8 cellular contexts compared by ENCODE assay signal in the genomic region with DNA sequence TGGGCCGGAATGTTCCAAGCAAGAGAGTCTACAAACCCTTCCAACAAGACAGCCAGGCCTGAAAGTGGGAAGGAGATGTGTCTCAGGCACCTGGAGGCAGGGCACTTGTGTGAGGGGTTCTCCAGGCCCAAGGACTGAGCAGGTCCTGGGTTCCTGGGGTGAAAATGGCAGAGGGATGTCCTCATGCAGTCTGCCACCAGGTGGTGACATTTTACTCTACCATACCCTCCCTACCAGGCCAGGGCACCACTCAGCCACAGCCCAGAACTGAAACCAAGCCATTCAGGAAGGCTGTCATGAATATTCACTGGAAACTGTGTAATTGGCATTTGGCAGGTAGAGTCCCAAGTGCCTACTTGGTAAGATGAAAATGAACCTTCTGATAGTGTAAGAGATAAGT.
DNase-seq lines count a peak whose midpoint lies in the region; ATAC-seq and TF ChIP-seq lines count a peak whose summit lies in the region.

No MANE protein-coding gene starts in this region.

- peaks cover 5% of the 10 kb centered on the region for H3K4me1 ChIP-seq in osteoblast (ENCODE audit: insufficient read depth, low read length)

- no peaks in the 10 kb centered on the region for H3K4me1 Mint-ChIP-seq in activated CD8-positive, alpha-beta memory T cell treated with anti-CD3 and anti-CD28 coated beads, Interleukin-2, amount 10 ng/mL, durations not matched to agents 7 days and 5 days

- peak; percentile 43 to 61 for DNase-seq in AML-193 (lab: John Stamatoyannopoulos, UW)
- peak; percentile 72 to 82 for DNase-seq in NCI-H526 (lab: John Stamatoyannopoulos, UW)
- peak; percentile 67 for DNase-seq in activated CD8-positive, alpha-beta memory T cell treated with anti-CD3 and anti-CD28 coated beads, Interleukin-2, amount 10 ng/mL, durations not matched to agents 7 days and 5 days
- peak; percentile 37 for DNase-seq in fibroblast of pulmonary artery (ENCODE audit: low read depth)
- DNase-seq in osteoblast (ENCODE audit: insufficient read length, low spot score, missing footprints) = no peak
- DNase-seq in cortex of kidney (lab: John Stamatoyannopoulos, UW) = no peak

- H3K27ac Mint-ChIP-seq in activated CD8-positive, alpha-beta memory T cell treated with anti-CD3 and anti-CD28 coated beads, Interleukin-2, amount 10 ng/mL, durations not matched to agents 7 days and 5 days = no peak overlapping the region

- H3K4me3 ChIP-seq in fibroblast of pulmonary artery (replicated peaks; ENCODE audit: low read depth, low read length) = no peak overlapping the region
- H3K4me3 ChIP-seq in osteoblast (ENCODE audit: insufficient read depth, low read length) = no peak overlapping the region

- no peak overlapping the region for H2AFZ ChIP-seq in osteoblast (ENCODE audit: low read length)

- peaks cover 24% of the 10 kb centered on the region for H3K27me3 Mint-ChIP-seq in activated CD8-positive, alpha-beta memory T cell treated with anti-CD3 and anti-CD28 coated beads, Interleukin-2, amount 10 ng/mL, durations not matched to agents 7 days and 5 days

- H4K20me1 ChIP-seq in osteoblast (ENCODE audit: insufficient read depth, low read length) = no peaks in the 10 kb centered on the region

- H3K36me3 Mint-ChIP-seq in activated CD8-positive, alpha-beta memory T cell treated with anti-CD3 and anti-CD28 coated beads, Interleukin-2, amount 10 ng/mL, durations not matched to agents 7 days and 5 days = no peaks in the 10 kb centered on the region

- peak; percentile 51 for TF ChIP-seq CTCF in fibroblast of pulmonary artery (IDR thresholded peaks at IDR 0.05; ENCODE audit: low read length, missing control alignments)
- TF ChIP-seq CTCF in osteoblast (IDR thresholded peaks at IDR 0.05; ENCODE audit: extremely low read depth, low read depth, low read length) = peak; percentile 55

- no peaks in the 10 kb centered on the region for H3K36me3 ChIP-seq in osteoblast (ENCODE audit: insufficient read depth, low read length)

- H3K27me3 ChIP-seq in osteoblast (ENCODE audit: insufficient read depth, low read length) = no peaks in the 10 kb centered on the region

- H3K27ac ChIP-seq in osteoblast (ENCODE audit: low read depth, low read length) = no peak overlapping the region

- H3K4me2 ChIP-seq in osteoblast (ENCODE audit: insufficient read depth, low read length) = no peak overlapping the region

- no peaks in the 10 kb centered on the region for H3K9me3 Mint-ChIP-seq in activated CD8-positive, alpha-beta memory T cell treated with anti-CD3 and anti-CD28 coated beads, Interleukin-2, amount 10 ng/mL, durations not matched to agents 7 days and 5 days (ENCODE audit: low read depth)

- no peaks in the 10 kb centered on the region for H3K79me2 ChIP-seq in osteoblast (ENCODE audit: insufficient read depth, low read length)

- peak; percentile 92 for ATAC-seq in GM18909 (IDR thresholded peaks at IDR 0.05; ENCODE audit: poor library complexity, unreplicated experiment)
- peak; percentile 71 for ATAC-seq in HG03439 (IDR thresholded peaks at IDR 0.05; ENCODE audit: unreplicated experiment)
- ATAC-seq in activated CD8-positive, alpha-beta memory T cell treated with anti-CD3 and anti-CD28 coated beads, Interleukin-2, amount 10 ng/mL, durations not matched to agents 7 days and 5 days = peak; percentile 93

- CTCF ChIA-PET in activated CD8-positive, alpha-beta memory T cell treated with anti-CD3 and anti-CD28 coated beads, Interleukin-2, amount 10 ng/mL, durations not matched to agents 7 days and 5 days (lab: Charles Lee) = no interaction called here

- H3K9me3 ChIP-seq in osteoblast (ENCODE audit: low read depth, low read length) = no peaks in the 10 kb centered on the region

- H3K4me3 Mint-ChIP-seq in activated CD8-positive, alpha-beta memory T cell treated with anti-CD3 and anti-CD28 coated beads, Interleukin-2, amount 10 ng/mL, durations not matched to agents 7 days and 5 days = no peak overlapping the region

Comparison
In these comparisons a context has a peak if more than half of its experiments do, and no peak if none do; other contexts are left out.
1. DNase-seq: peak in AML-193 (2 of 2), NCI-H526 (2 of 2), activated CD8-positive, alpha-beta memory T cell treated with anti-CD3 and anti-CD28 coated beads, Interleukin-2, amount 10 ng/mL, durations not matched to agents 7 days and 5 days (single experiment) and fibroblast of pulmonary artery (single experiment); none in osteoblast (single experiment) and cortex of kidney (single experiment).
2. Peak in every context shown above with its lines, with median percentiles within 50 percentile points of each other: ATAC-seq.